7 cellular contexts compared by ENCODE assay signal in the genomic region with DNA sequence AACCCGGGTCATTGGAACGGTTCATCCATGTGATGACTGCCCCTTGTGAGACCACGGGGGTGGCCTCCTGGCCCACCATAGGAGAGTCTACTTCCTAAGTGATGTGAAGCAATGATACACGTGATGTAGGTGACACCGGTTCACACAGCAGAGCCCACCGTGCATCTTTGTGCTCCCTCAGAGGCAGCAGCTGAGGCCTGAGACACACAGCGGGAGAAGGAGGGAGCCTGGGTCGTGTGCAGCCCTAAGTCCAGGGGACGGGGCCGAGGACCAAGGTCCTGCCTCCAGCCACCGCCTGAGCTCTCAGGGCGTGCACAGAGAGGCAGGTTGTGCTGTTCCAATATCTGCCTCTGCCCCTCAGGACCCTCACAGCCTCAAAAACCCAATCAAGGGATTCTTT.
"Had no signal": no experiment of that assay in that cellular context is flagged by ENCODE, and none has a peak within 500 bp of the region (broad histone marks: within the 10 kb centered on the region; RNA-seq: fewer than 3 reads in every experiment).

No MANE protein-coding gene starts in this region.

- H3K4me3 Mint-ChIP-seq: GM23338, H9, HFFc6, IgD-negative memory B cell had no signal

- H3K4me1 Mint-ChIP-seq: GM23338, IgD-negative memory B cell had no signal

- H2AFZ ChIP-seq: GM23338 had no signal

- H3K27ac ChIP-seq: HL-60 had no signal

- H3K27me3 Mint-ChIP-seq: IgD-negative memory B cell had no signal

- DNase-seq: H9, HFFc6 had no signal

- H3K4me2 ChIP-seq: GM23338 had no signal

- H3K4me3 ChIP-seq: GM23338 had no signal

- H3K27ac Mint-ChIP-seq: GM23338, H9, HFFc6, IgD-negative memory B cell had no signal

- ATAC-seq: GM23338, HCT116, HepG2 had no signal

- H3K36me3 Mint-ChIP-seq: IgD-negative memory B cell had no signal
